ENCODE assay signal across 11 cellular contexts in genomic region chr21:45289655-45290515, GRCh38. TPM values are rescaled to one million over a fixed set of nuclear protein-coding genes. Genes with fewer than 3 reads are reported as not detected.
DNase-seq lines count a peak whose midpoint lies in the region; ATAC-seq, FAIRE-seq and TF ChIP-seq lines count a peak whose summit lies in the region.
"Had no signal": no experiment of that assay in that cellular context is flagged by ENCODE, and none has a peak within 500 bp of the region (broad histone marks: within the 10 kb centered on the region; RNA-seq: fewer than 3 reads in every experiment).

No MANE protein-coding gene starts in this region.

- intact Hi-C loops in K562 (cut with micrococcal nuclease), result loop anchor here (5.0 kb wide), 2 partner anchors 252 to 302 kb away; partner anchors contain the start of gene SLC19A1

- H3K9me3 ChIP-seq in BE2C, result no peaks in the 10 kb centered on the region
- no peaks in the 10 kb centered on the region for H3K9me3 ChIP-seq in K562 (replicated peaks; ENCODE audit: control insufficient read depth, insufficient read depth, low read depth, low read length)

- CTCF ChIA-PET in K562 (lab: Yijun Ruan, JAX; ENCODE audit: low intra/inter-chr PET ratio), result interaction anchor here (1.3 to 6.1 kb wide), 2 partner anchors 149 to 152 kb away, joined by 4 to 100 read pairs; no protein-coding TSS in a partner anchor

- H3K36me3 ChIP-seq in BE2C (peaks cover 12% of the 10 kb centered on the region), K562 (ENCODE audit: control insufficient read depth, insufficient read depth, low read length) (peaks cover 11% of the 10 kb centered on the region; the same call in 2 of the 3 replicates)

- in situ Hi-C loops in K562 (cut with MboI), result loop anchor here (5.0 kb wide), 1 partner anchor 143 kb away; no protein-coding TSS in a partner anchor
- in situ Hi-C loops in G401 (cut with HindIII; ENCODE audit: low sequenced_read_pairs), result no loop called here

- no peak overlapping the region for H3K4me2 ChIP-seq in K562 (ENCODE audit: insufficient read depth, low read length)

- H3K9me1 ChIP-seq in K562 (ENCODE audit: control insufficient read depth, insufficient read depth, low read length), result peaks cover 4% of the 10 kb centered on the region

- no peaks in the 10 kb centered on the region for H3K27me3 ChIP-seq in BE2C
- H3K27me3 ChIP-seq in K562 (ENCODE audit: control insufficient read depth in 2 of 2, insufficient read depth in 2 of 2, low read length in 2 of 2), result no peaks in the 10 kb centered on the region

- TF ChIP-seq RAD21 in Ishikawa (IDR thresholded peaks at IDR 0.05; ENCODE audit: low read depth), result 0 out of 2 replicates have a peak, but pooled peaks have one; percentile 13
- TF ChIP-seq RAD21 in K562 (CRISPR knock-in tag; conservative IDR thresholded peaks at IDR 0.05 in 1 of 2, IDR thresholded peaks at IDR 0.05 in 1 of 2), result peak in 1 of 2 experiments; percentile 39; a peak in 2 of 4 replicates

- POLR2A ChIA-PET in K562 (lab: Yijun Ruan, JAX), result interaction anchor here (0.6 to 1.5 kb wide), 12 partner anchors 9 to 335 kb away, joined by 3 to 4 read pairs (median 3); no protein-coding TSS in a partner anchor

- no peak overlapping the region for H3K4me3 ChIP-seq in BE2C (ENCODE audit: low read depth, low read length)
- no peak overlapping the region for H3K4me3 ChIP-seq in K562

- DNase-seq in BE2C (peak; percentile 27), K562 (ENCODE audit: extremely low read depth in 1 of 4, low spot score in 3 of 4) (peak in 2 of 4 experiments; percentile 32 to 49), mucosa of gallbladder (ENCODE audit: low spot score) (peak; percentile 9), G401 (ENCODE audit: low spot score) (no peak), amygdala (lab: John Stamatoyannopoulos, UW) (no peak)
- DNase-seq: activated naive CD4-positive, alpha-beta T cell treated with Interleukin-2 at 50 U/mL for 16 hours; NCI-H1436 treated with DMSO at 0.1 percent for 48 hours; Right ventricle myocardium superior had no signal

- no peak overlapping the region for H3K9ac ChIP-seq in K562 (ENCODE audit: insufficient read depth in 1 of 2, low read depth in 2 of 2, low read length in 2 of 2)

- no peaks in the 10 kb centered on the region for H4K20me1 ChIP-seq in K562 (replicated peaks; ENCODE audit: control insufficient read depth, insufficient read depth, low read length)

- 71% methylated on average over 17 of the region's 19 CpGs for WGBS in K562 (ENCODE audit: insufficient coverage, low coverage, missing lambda C conversion rate)

- H3K79me2 ChIP-seq in K562 (ENCODE audit: control insufficient read depth, insufficient read depth, low read length), result peaks cover 13% of the 10 kb centered on the region; the same call in 2 of the 3 replicates

- H3K4me1 ChIP-seq in BE2C (peaks cover 3% of the 10 kb centered on the region; the same call in 1 of the 2 replicates), K562 (replicated peaks in 1 of 2; ENCODE audit: control insufficient read depth in 2 of 2, insufficient read depth in 2 of 2, low read length in 2 of 2) (peaks cover 12 to 52% of the 10 kb centered on the region in 2 experiments; a peak in 4 of 5 replicates)

- no TSS peak for BruUV-seq in K562 (replicated peaks; lab: Mats Ljungman, UMichigan)

- FAIRE-seq in K562 (lab: Jason Lieb, UNC), result peak; percentile 54

- no peak for TF ChIP-seq POLR2A in K562 (conservative IDR thresholded peaks at IDR 0.05)

- TF ChIP-seq EP300 in Ishikawa (IDR thresholded peaks at IDR 0.05; ENCODE audit: borderline replicate concordance) (no peak), K562 (IDR thresholded peaks at IDR 0.05; ENCODE audit: low read length) (no peak)

- H2AFZ ChIP-seq in K562 (ENCODE audit: low read depth, low read length), result no peak overlapping the region

- ATAC-seq in K562, result no peak
- no peak for ATAC-seq in HG03520 (IDR thresholded peaks at IDR 0.05; ENCODE audit: unreplicated experiment)
- ATAC-seq in HG02623 (IDR thresholded peaks at IDR 0.05; ENCODE audit: unreplicated experiment), result no peak

- H3K27ac ChIP-seq in K562 (ENCODE audit: extremely low read depth, low read depth, low read length), result no peak overlapping the region

- TF ChIP-seq CTCF in BE2C (IDR thresholded peaks at IDR 0.05; ENCODE audit: low read depth, low read length) (peak; percentile 47), K562 (IDR thresholded peaks at IDR 0.05 in 2 of 3, conservative IDR thresholded peaks at IDR 0.05 in 1 of 3; ENCODE audit: insufficient read depth in 2 of 3, low read depth in 1 of 3, low read length in 3 of 3) (peak; percentile 40 to 45 (median 42); a peak in 4 of 6 replicates)

TF ChIP-seq in Ishikawa, 13 proteins besides CTCF, POLR2A, EP300 and RAD21 (continues in another document):
- TF ChIP-seq YY1 (IDR thresholded peaks at IDR 0.05; ENCODE audit: low read depth) (no peak), REST (IDR thresholded peaks at IDR 0.05; ENCODE audit: low read depth) (no peak), CREB1 (IDR thresholded peaks at IDR 0.05; ENCODE audit: low read depth) (no peak)

TF ChIP-seq in K562, 482 proteins besides CTCF, POLR2A, EP300 and RAD21 (continues in another document):
- peak; percentile 33; the same call in 1 of the 2 replicates for TF ChIP-seq TFE3 (CRISPR knock-in tag; IDR thresholded peaks at IDR 0.05)
- no peak for TF ChIP-seq ZNF445 (CRISPR knock-in tag; IDR thresholded peaks at IDR 0.05; ENCODE audit: low read depth)

RNA-seq across cellular contexts. Expression of gene POFUT2, which starts 2.2 kb away (rescaled TPM):
- polyA plus RNA-seq in BE2C (2012; ENCODE audit: insufficient read depth, insufficient read length, low read depth), result 83.0 TPM
- 120 and 232 TPM in 2 replicates for total RNA-seq in K562 (2011; cell fraction: chromatin; rRNA removed; ENCODE audit: low replicate concordance)
- total RNA-seq in K562 (2011; cell fraction: nucleolus; rRNA removed), result 126 and 138 TPM in 2 replicates
- total RNA-seq in K562 (2011; cell fraction: nucleoplasm; rRNA removed), result 113 and 131 TPM in 2 replicates
- 11.0 and 16.7 TPM in 2 replicates for total RNA-seq in K562 (2014; rRNA removed)
- total RNA-seq in K562 (2014; rRNA removed; fragmentation: Illumina TruSeq; extraction: Trizol), result 7.6 and 9.2 TPM in 2 replicates
- total RNA-seq in K562 (2015; rRNA removed; fragmentation: Illumina TruSeq; extraction: Trizol), result 9.2 and 9.5 TPM in 2 replicates
- 24.2 and 24.6 TPM in 2 replicates for total RNA-seq in K562 (2021)
- polyA plus RNA-seq in K562 (2011; rRNA removed), result 15.6 and 25.2 TPM in 2 replicates
- 9.5 and 12.5 TPM in 2 replicates for polyA plus RNA-seq in K562 (2011; cell fraction: cytosol; rRNA removed)
- polyA plus RNA-seq in K562 (2011; cell fraction: nucleus; rRNA removed), result 152 and 163 TPM in 2 replicates
- polyA plus RNA-seq in K562 (2012), result 16.7 and 35.4 TPM in 2 replicates
- 18.0 and 21.0 TPM in 2 replicates for polyA plus RNA-seq in K562 (2014; fragmentation: Illumina TruSeq; extraction: Trizol)
- 1 to 10 TPM; 1.1 to 2.9 TPM for polyA plus RNA-seq in K562 (2014; fragmentation: Nextera tagmentation; extraction: Ambion mirVana)
- polyA plus RNA-seq in K562 (2014; rRNA removed), result 18.3 and 21.2 TPM in 2 replicates
- polyA minus RNA-seq in K562 (2011; rRNA and poly(A)+ RNA removed), result 6.4 and 6.5 TPM in 2 replicates
- polyA minus RNA-seq in K562 (2011; cell fraction: cytosol; rRNA and poly(A)+ RNA removed), result 3.6 and 8.4 TPM in 2 replicates
- polyA minus RNA-seq in K562 (2011; cell fraction: nucleus; rRNA and poly(A)+ RNA removed), result 33.5 and 49.3 TPM in 2 replicates
- total RNA-seq in mucosa of gallbladder, result 42.7 TPM
- total RNA-seq in G401 (2014; rRNA removed; shearing (Covaris generic)), result 12.6 and 25.5 TPM in 2 replicates

Comparison
In these comparisons a context has a peak if more than half of its experiments do, and no peak if none do; other contexts are left out.
1. DNase-seq: peak in BE2C (single experiment) and mucosa of gallbladder (single experiment); none in G401 (single experiment) and amygdala (0 of 56).